17 cellular contexts compared by ENCODE assay signal in genomic region chr12:28899951-28900350, GRCh38.
DNase-seq lines count a peak whose midpoint lies in the region; ATAC-seq and TF ChIP-seq lines count a peak whose summit lies in the region.
"Had no signal": no experiment of that assay in that cellular context is flagged by ENCODE, and none has a peak within 500 bp of the region (broad histone marks: within the 10 kb centered on the region; RNA-seq: fewer than 3 reads in every experiment).

No MANE protein-coding gene starts in this region.

- POLR2A ChIA-PET in PC-3 (lab: Charles Lee; ENCODE audit: unreplicated experiment): interaction anchor here (0.6 to 0.9 kb wide), 3 partner anchors 9 to 893 kb away, joined by 3 to 5 read pairs (median 5); no protein-coding TSS in a partner anchor

- H3F3A ChIP-seq in PC-3 (ENCODE audit: low read length, unreplicated experiment): peaks cover 3% of the 10 kb centered on the region

- no peak overlapping the region for H3K27ac Mint-ChIP-seq in HFFc6
- H3K27ac Mint-ChIP-seq: activated naive CD8-positive, alpha-beta T cell treated with anti-CD3 and anti-CD28 coated beads, Interleukin-2, amount 50 U/mL, for 24 hours; activated T-cell treated with anti-CD3 and anti-CD28 coated beads, Interleukin-2, amount 50 U/mL, for 72 hours had no signal

- TF ChIP-seq CTCF in PC-3 (conservative IDR thresholded peaks at IDR 0.05; ENCODE audit: low read depth, low read length): no peak
- TF ChIP-seq CTCF in choroid plexus epithelial cell (conservative IDR thresholded peaks at IDR 0.05; ENCODE audit: low read depth, low read length): no peak
- TF ChIP-seq CTCF in HFFc6 (IDR thresholded peaks at IDR 0.05): no peak

- no peaks in the 10 kb centered on the region for H3K4me1 Mint-ChIP-seq in HFFc6 (ENCODE audit: low read depth)
- H3K4me1 Mint-ChIP-seq: activated naive CD8-positive, alpha-beta T cell treated with anti-CD3 and anti-CD28 coated beads, Interleukin-2, amount 50 U/mL, for 24 hours had no signal

- H3K27me3 ChIP-seq in PC-3 (ENCODE audit: low read length): no peaks in the 10 kb centered on the region
- H3K27me3 ChIP-seq: Peyer's patch had no signal

- peaks cover 7% of the 10 kb centered on the region for H3K4me1 ChIP-seq in PC-3 (ENCODE audit: insufficient read depth, low read length)
- H3K4me1 ChIP-seq: Peyer's patch had no signal

- no peak overlapping the region for H2AFZ ChIP-seq in PC-3 (ENCODE audit: low read length)

- H3K27ac ChIP-seq in PC-3 (ENCODE audit: low read length): peak overlapping the region; percentile 71
- H3K27ac ChIP-seq: KMS-11, Peyer's patch had no signal

- BruUV-seq in PC-3 (replicated peaks; lab: Mats Ljungman, UMichigan): no TSS peak

- no peaks in the 10 kb centered on the region for H3K27me3 Mint-ChIP-seq in HFFc6 (ENCODE audit: insufficient read depth)
- H3K27me3 Mint-ChIP-seq: activated naive CD8-positive, alpha-beta T cell treated with anti-CD3 and anti-CD28 coated beads, Interleukin-2, amount 50 U/mL, for 24 hours had no signal

- intact Hi-C loops in PC-3 (cut with micrococcal nuclease): loop anchor here (1.0 kb wide), 2 partner anchors 8 to 933 kb away; no protein-coding TSS in a partner anchor

- H3K4me3 ChIP-seq in PC-3 (ENCODE audit: low read length): no peak overlapping the region
- no peak overlapping the region for H3K4me3 ChIP-seq in choroid plexus epithelial cell (ENCODE audit: low read depth, low read length)
- H3K4me3 ChIP-seq: Peyer's patch had no signal

- CTCF ChIA-PET in PC-3 (lab: Charles Lee): interaction anchor here (1.1 kb wide), 1 partner anchor 929 kb away, joined by 3 read pairs; no protein-coding TSS in a partner anchor

- no peak overlapping the region for H3K4me3 Mint-ChIP-seq in HFFc6
- H3K4me3 Mint-ChIP-seq: activated naive CD8-positive, alpha-beta T cell treated with anti-CD3 and anti-CD28 coated beads, Interleukin-2, amount 50 U/mL, for 24 hours; activated T-cell treated with anti-CD3 and anti-CD28 coated beads, Interleukin-2, amount 50 U/mL, for 72 hours had no signal

- no peak overlapping the region for H3K9ac ChIP-seq in PC-3 (ENCODE audit: low read length)
- H3K9ac ChIP-seq: KMS-11 had no signal

- H3K36me3 ChIP-seq in PC-3 (ENCODE audit: low read depth, low read length): peaks cover 14% of the 10 kb centered on the region; the same call in 1 of the 2 replicates
- H3K36me3 ChIP-seq: Peyer's patch had no signal

- H3K36me3 Mint-ChIP-seq in HFFc6 (ENCODE audit: low read depth): no peaks in the 10 kb centered on the region

- H3K4me2 ChIP-seq in PC-3 (ENCODE audit: low read length): no peak overlapping the region
- H3K4me2 ChIP-seq: KMS-11 had no signal

- no peaks in the 10 kb centered on the region for H3K79me2 ChIP-seq in PC-3 (ENCODE audit: low read length)

- no peaks in the 10 kb centered on the region for H3K9me2 ChIP-seq in PC-3 (replicated peaks; ENCODE audit: low read length)

- ATAC-seq in PC-3: peak; percentile 95
- ATAC-seq: activated naive CD8-positive, alpha-beta T cell treated with anti-CD3 and anti-CD28 coated beads, Interleukin-2, amount 50 U/mL, for 24 hours; activated T-cell treated with anti-CD3 and anti-CD28 coated beads, Interleukin-2, amount 50 U/mL, for 72 hours had no signal

- H3K9me3 ChIP-seq in PC-3 (ENCODE audit: low read length): peaks cover 28% of the 10 kb centered on the region
- H3K9me3 ChIP-seq: Peyer's patch had no signal

- H3K9me3 Mint-ChIP-seq in HFFc6: peaks cover 37% of the 10 kb centered on the region

- DNase-seq in AG20443 (ENCODE audit: low spot score): peak; percentile 83
- DNase-seq in PC-3: peak; percentile 99
- DNase-seq in choroid plexus epithelial cell (ENCODE audit: low read depth): peak; percentile 83
- peak; percentile 97 for DNase-seq in kidney tubule cell (ENCODE audit: low spot score)
- DNase-seq in NOMO-1 (lab: John Stamatoyannopoulos, UW; ENCODE audit: unreplicated experiment in 2 of 2): no peak
- DNase-seq in activated CD4-positive, alpha-beta T cell treated with anti-CD3 and anti-CD28 coated beads, Interleukin-2, amount 50 U/mL, for 1 hour: no peak
- no peak for DNase-seq in activated CD4-positive, CD25-positive, alpha-beta regulatory T cell (lab: John Stamatoyannopoulos, UW)
- DNase-seq in HFFc6: no peak
- DNase-seq: activated naive CD8-positive, alpha-beta T cell treated with anti-CD3 and anti-CD28 coated beads, Interleukin-2, amount 50 U/mL, for 24 hours; activated T-cell treated with anti-CD3 and anti-CD28 coated beads, Interleukin-2, amount 50 U/mL, for 72 hours; dermis blood vessel endothelial cell; kidney; NCI-H1694 treated with DMSO at 0.1 percent for 48 hours; NCI-H526; Peyer's patch; trophoblast cell had no signal

- no peaks in the 10 kb centered on the region for H4K20me1 ChIP-seq in PC-3 (ENCODE audit: low read length)

Comparison
In these comparisons a context has a peak if more than half of its experiments do, and no peak if none do; other contexts are left out.
1. DNase-seq: peak in AG20443 (single experiment), PC-3 (single experiment), choroid plexus epithelial cell (single experiment) and kidney tubule cell (single experiment); none in NOMO-1 (0 of 2), activated CD4-positive, alpha-beta T cell treated with anti-CD3 and anti-CD28 coated beads, Interleukin-2, amount 50 U/mL, for 1 hour (single experiment), activated CD4-positive, CD25-positive, alpha-beta regulatory T cell (0 of 4) and HFFc6 (single experiment).